ENCODE assay signal across 16 cellular contexts in genomic region chr13:73535341-73535740, GRCh38.
DNase-seq lines count a peak whose midpoint lies in the region; ATAC-seq and TF ChIP-seq lines count a peak whose summit lies in the region.
"Had no signal": no experiment of that assay in that cellular context is flagged by ENCODE, and none has a peak within 500 bp of the region (broad histone marks: within the 10 kb centered on the region; RNA-seq: fewer than 3 reads in every experiment).

No MANE protein-coding gene starts in this region.

- H3K36me3 ChIP-seq in A673 (ENCODE audit: insufficient read depth, low read length, poor library complexity, severe bottlenecking) (no peaks in the 10 kb centered on the region), trophoblast cell (ENCODE audit: control insufficient read depth in 1 of 2, insufficient read depth in 2 of 2, low read length in 2 of 2) (no peaks in the 10 kb centered on the region)
- H3K36me3 ChIP-seq: BLaER1 had no signal

- no peak overlapping the region for H2BK5ac ChIP-seq in trophoblast cell (ENCODE audit: low read depth, low read length, poor library complexity)

- H2AK5ac ChIP-seq in trophoblast cell (ENCODE audit: low read length): no peak overlapping the region

- no peaks in the 10 kb centered on the region for H3K79me1 ChIP-seq in trophoblast cell (ENCODE audit: low read length)

- no peak overlapping the region for H4K8ac ChIP-seq in trophoblast cell (ENCODE audit: low read depth, low read length)

- CTCF ChIA-PET in A673 (lab: Charles Lee) (no interaction called here), RWPE1 (lab: Yijun Ruan, JAX) (no interaction called here)

- H4K91ac ChIP-seq in trophoblast cell (ENCODE audit: low read depth, low read length): no peak overlapping the region

- no peak overlapping the region for H2BK12ac ChIP-seq in trophoblast cell (ENCODE audit: low read length)

- no peak overlapping the region for H3K23ac ChIP-seq in trophoblast cell (ENCODE audit: low read length)

- no peak overlapping the region for H2BK120ac ChIP-seq in trophoblast cell (ENCODE audit: insufficient read depth, low read length, poor library complexity)

- peak; percentile 12 for DNase-seq in A673 (ENCODE audit: low spot score)
- peak; percentile 5 for DNase-seq in RWPE1 (ENCODE audit: low spot score)
- peak; percentile 71 to 91 for DNase-seq in trophoblast cell
- no peak for DNase-seq in CD1c-positive myeloid dendritic cell (ENCODE audit: extremely low spot score)
- DNase-seq in NAMALWA (ENCODE audit: low spot score): no peak
- DNase-seq: AML-193; CD4-positive, CD25-positive, alpha-beta regulatory T cell; DMS53; GF-D8; GOT3; H9 had no signal

- no peak overlapping the region for H3K4ac ChIP-seq in trophoblast cell (ENCODE audit: low read depth, low read length)

- peak; percentile 84 for ATAC-seq in esophagus mucosa
- no peak for ATAC-seq in HG03039 (IDR thresholded peaks at IDR 0.05; ENCODE audit: unreplicated experiment)
- no peak for ATAC-seq in HG03342 (IDR thresholded peaks at IDR 0.05; ENCODE audit: unreplicated experiment)

- no TSS peak for BruUV-seq in A673 (replicated peaks; lab: Mats Ljungman, UMichigan)

- H3K4me2 ChIP-seq in trophoblast cell (ENCODE audit: low read length): no peak overlapping the region
- H3K4me2 ChIP-seq: BLaER1 had no signal

- H3K27me3 ChIP-seq in A673 (replicated peaks; ENCODE audit: insufficient read depth, low read depth, low read length, poor library complexity) (no peaks in the 10 kb centered on the region), trophoblast cell (ENCODE audit: insufficient read depth, low read length) (no peaks in the 10 kb centered on the region)
- H3K27me3 ChIP-seq: BLaER1 had no signal

- no peak overlapping the region for H4K12ac ChIP-seq in trophoblast cell (ENCODE audit: low read depth, low read length)

- POLR2A ChIA-PET in A673 (lab: Charles Lee; ENCODE audit: low non-redundant PET) (no interaction called here), RWPE1 (lab: Yijun Ruan, JAX; ENCODE audit: low non-redundant PET) (interaction anchor here (0.6 kb wide), 1 partner anchor 147 kb away, joined by 3 read pairs; no protein-coding TSS in a partner anchor)

- H3K27ac ChIP-seq in A673 (ENCODE audit: low read depth, low read length, poor library complexity, severe bottlenecking) (no peak overlapping the region), RWPE1 (no peak overlapping the region), trophoblast cell (ENCODE audit: low read depth, low read length) (no peak overlapping the region)
- H3K27ac ChIP-seq: 22Rv1, BLaER1 had no signal

- H3K14ac ChIP-seq in trophoblast cell (ENCODE audit: low read length): no peak overlapping the region

- no peaks in the 10 kb centered on the region for H3K9me3 ChIP-seq in A673 (ENCODE audit: low read depth, low read length, poor library complexity, severe bottlenecking)
- no peaks in the 10 kb centered on the region for H3K9me3 ChIP-seq in trophoblast cell (ENCODE audit: insufficient read depth, low read depth, low read length)
- H3K9me3 ChIP-seq: BLaER1 had no signal

- TF ChIP-seq CTCF in A673 (conservative IDR thresholded peaks at IDR 0.05; ENCODE audit: low read depth, low read length) (no peak), RWPE1 (conservative IDR thresholded peaks at IDR 0.05; ENCODE audit: low read depth) (no peak)

- no peak overlapping the region for H2AFZ ChIP-seq in trophoblast cell (ENCODE audit: insufficient read depth, low read length, poor library complexity)

- no peaks in the 10 kb centered on the region for H3K79me2 ChIP-seq in trophoblast cell (ENCODE audit: control insufficient read depth, insufficient read depth, low read length, poor library complexity)

- no CpG with 5 or more reads among the region's 6 CpGs for WGBS in trophoblast cell (ENCODE audit: extremely low coverage, insufficient coverage, insufficient read length)

- H3K4me1 ChIP-seq in A673 (ENCODE audit: insufficient read depth, low read length, poor library complexity, severe bottlenecking) (no peaks in the 10 kb centered on the region), trophoblast cell (ENCODE audit: control insufficient read depth in 1 of 2, insufficient read depth in 2 of 2, low read length in 2 of 2) (peaks cover 0 to 4% of the 10 kb centered on the region in 2 experiments)
- H3K4me1 ChIP-seq: BLaER1 had no signal

- no peak overlapping the region for H3K9ac ChIP-seq in trophoblast cell (ENCODE audit: low read length)
- H3K9ac ChIP-seq: BLaER1 had no signal

- intact Hi-C loops in A673 (cut with micrococcal nuclease; ENCODE audit: unreplicated experiment): no loop called here

- H3K4me3 ChIP-seq in A673 (ENCODE audit: low read depth, low read length, poor library complexity, severe bottlenecking) (no peak overlapping the region), trophoblast cell (ENCODE audit: low read depth, low read length) (no peak overlapping the region)
- H3K4me3 ChIP-seq: BLaER1 had no signal

- H3K18ac ChIP-seq in trophoblast cell (ENCODE audit: low read length): no peak overlapping the region

Comparison
In these comparisons a context has a peak if more than half of its experiments do, and no peak if none do; other contexts are left out.
1. DNase-seq: peak in A673 (single experiment), RWPE1 (single experiment) and trophoblast cell (2 of 2); none in CD1c-positive myeloid dendritic cell (single experiment) and NAMALWA (single experiment).